In genomic region chr15:88272421-88272820, GRCh38 we compare ENCODE assay signal across 29 cellular contexts. TPM values are rescaled to one million over a fixed set of nuclear protein-coding genes. Genes with fewer than 3 reads are reported as not detected.
"Had no signal": no experiment of that assay in that cellular context is flagged by ENCODE, and none has a peak within 500 bp of the region (broad histone marks: within the 10 kb centered on the region; RNA-seq: fewer than 3 reads in every experiment).

No MANE protein-coding gene starts in this region.

- H3K9me3 ChIP-seq: ascending aorta had no signal

- ATAC-seq: activated CD8-positive, alpha-beta T cell treated with anti-CD3 and anti-CD28 coated beads for 36 hours; activated naive CD8-positive, alpha-beta T cell treated with anti-CD3 and anti-CD28 coated beads, Interleukin-2, amount 50 U/mL, for 24 hours; activated T-cell treated with anti-CD3 and anti-CD28 coated beads, Interleukin-2, amount 50 U/mL, for 4 hours had no signal

- DNase-seq: activated B cell treated with CpG ODN at 0.5 μM for 24 hours; activated CD4-positive, alpha-beta memory T cell treated with anti-CD3 and anti-CD28 coated beads for 36 hours; activated CD4-positive, alpha-beta T cell treated with anti-CD3 and anti-CD28 coated beads for 4 hours; activated CD4-positive, alpha-beta T cell treated with anti-CD3 and anti-CD28 coated beads, Interleukin-2, amount 10 ng/mL, durations not matched to agents 24 days and 14 days; activated CD4-positive, alpha-beta T cell treated with anti-CD3 and anti-CD28 coated beads, Interleukin-2, amount 50 U/mL, for 1 hour; activated CD4-positive, alpha-beta T cell treated with anti-CD3 and anti-CD28 coated beads, Interleukin-2, amount 50 U/mL, for 4 hours; activated CD4-positive, CD25-positive, alpha-beta regulatory T cell treated with anti-CD3 and anti-CD28 coated beads, Interleukin-2, amount 50 U/mL, for 72 hours; activated CD8-positive, alpha-beta memory T cell treated with anti-CD3 and anti-CD28 coated beads, Interleukin-2, amount 50 U/mL, for 4 hours; activated CD8-positive, alpha-beta T cell treated with anti-CD3 and anti-CD28 coated beads for 36 hours; activated effector memory CD4-positive, alpha-beta T cell treated with Interleukin-2 at 50 U/mL for 16 hours; activated gamma-delta T cell; activated naive CD4-positive, alpha-beta T cell treated with anti-CD3 and anti-CD28 coated beads, Interleukin-2, amount 10 ng/mL, durations not matched to agents 7 days and 5 days; activated naive CD4-positive, alpha-beta T cell treated with Interleukin-2 at 50 U/mL for 16 hours; activated naive CD8-positive, alpha-beta T cell treated with anti-CD3 and anti-CD28 coated beads, Interleukin-2, amount 10 ng/mL, durations not matched to agents 7 days and 5 days; activated naive CD8-positive, alpha-beta T cell treated with anti-CD3 and anti-CD28 coated beads, Interleukin-2, amount 50 U/mL, for 24 hours; activated T-cell treated with anti-CD3 and anti-CD28 coated beads for 4 hours; activated T-cell treated with anti-CD3 and anti-CD28 coated beads, Interleukin-2, amount 50 U/mL, for 1 hour; activated T-cell treated with anti-CD3 and anti-CD28 coated beads, Interleukin-2, amount 50 U/mL, for 4 hours; amygdala; anterior cingulate cortex; central memory CD4-positive, alpha-beta T cell; T-helper 1 cell; T-helper 2 cell; T-helper 9 cell had no signal

- H3K4me3 ChIP-seq: ascending aorta, cardiac muscle cell had no signal

- H3K36me3 ChIP-seq: ascending aorta, cardiac muscle cell had no signal

- H3K27ac ChIP-seq: ascending aorta, cardiac muscle cell, VCaP had no signal

- H3K27me3 ChIP-seq: ascending aorta had no signal

RNA-seq across cellular contexts. Expression of gene NTRK3, which starts 15.9 kb away (rescaled TPM):
- total RNA-seq: activated B cell treated with CpG ODN at 0.5 μM for 24 hours; activated CD8-positive, alpha-beta memory T cell treated with anti-CD3 and anti-CD28 coated beads for 36 hours; activated CD8-positive, alpha-beta T cell treated with anti-CD3 and anti-CD28 coated beads for 36 hours; activated naive CD8-positive, alpha-beta T cell treated with anti-CD3 and anti-CD28 coated beads, Interleukin-2, amount 10 ng/mL, durations not matched to agents 7 days and 5 days; bronchial epithelial cell had no signal
